Comparison of ENCODE assay signal across 26 cellular contexts in the genomic region with DNA sequence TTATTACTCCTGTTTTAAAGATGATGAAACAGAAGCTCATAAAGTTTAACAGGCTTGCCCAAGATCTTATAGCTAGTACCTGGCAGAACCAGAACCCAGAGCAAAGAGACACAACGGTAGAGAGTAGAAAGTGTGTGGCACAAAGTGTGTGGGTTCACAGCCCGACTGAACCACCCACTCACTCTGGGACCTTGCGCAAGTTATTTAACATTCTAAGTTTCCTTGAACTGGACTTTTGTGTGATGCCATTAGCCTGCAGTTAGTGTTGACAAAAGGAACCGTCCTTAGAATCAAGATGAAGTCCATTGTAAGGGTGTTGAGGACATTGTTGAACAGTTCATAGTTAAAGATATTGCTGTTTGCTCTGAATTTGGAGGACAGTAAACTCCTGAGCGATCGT. TPM values are rescaled to one million over a fixed set of nuclear protein-coding genes. Genes with fewer than 3 reads are reported as not detected.
DNase-seq lines count a peak whose midpoint lies in the region; ATAC-seq, FAIRE-seq and TF ChIP-seq lines count a peak whose summit lies in the region.
"Had no signal": no experiment of that assay in that cellular context is flagged by ENCODE, and none has a peak within 500 bp of the region (broad histone marks: within the 10 kb centered on the region; RNA-seq: fewer than 3 reads in every experiment).

No MANE protein-coding gene starts in this region.

- no peak overlapping the region for H3K4me3 ChIP-seq in HepG2 (replicated peaks in 1 of 3; ENCODE audit: insufficient read depth in 1 of 3, low read depth in 2 of 3, low read length in 3 of 3)
- no peak overlapping the region for H3K4me3 ChIP-seq in right lobe of liver
- H3K4me3 ChIP-seq: BLaER1, GM12878 had no signal

- no peak for ATAC-seq in HepG2
- ATAC-seq in right lobe of liver: no peak
- no peak for ATAC-seq in natural killer cell
- no peak for ATAC-seq in HG02610 (IDR thresholded peaks at IDR 0.05; ENCODE audit: unreplicated experiment)
- no peak for ATAC-seq in GM19452 (IDR thresholded peaks at IDR 0.05; ENCODE audit: unreplicated experiment)
- ATAC-seq: GM12878, HCT116 had no signal

- no peak overlapping the region for H2AFZ ChIP-seq in HepG2 (ENCODE audit: low read length)

- H3K27ac ChIP-seq in HepG2 (ENCODE audit: extremely low read length, insufficient read depth, low read length) (no peak overlapping the region), right lobe of liver (no peak overlapping the region), caudate nucleus (ENCODE audit: low read depth, low read length) (peak overlapping the region; percentile 44)
- H3K27ac ChIP-seq: 22Rv1, BLaER1, C4-2B had no signal

- H3K27me3 ChIP-seq in HepG2 (ENCODE audit: control insufficient read depth in 1 of 2, insufficient read depth in 2 of 2, low read length in 2 of 2): no peaks in the 10 kb centered on the region; a peak in 1 of 5 replicates
- H3K27me3 ChIP-seq in right lobe of liver: no peaks in the 10 kb centered on the region
- H3K27me3 ChIP-seq: BLaER1 had no signal

- H3K4me3 Mint-ChIP-seq in neural crest cell (peak overlapping the region; percentile 23), natural killer cell (no peak overlapping the region)
- H3K4me3 Mint-ChIP-seq: B cell; CD4-positive, alpha-beta T cell; CD8-positive, alpha-beta memory T cell; HFFc6 had no signal

- no peaks in the 10 kb centered on the region for H3K36me3 ChIP-seq in HepG2 (replicated peaks in 1 of 2; ENCODE audit: control insufficient read depth in 1 of 2, insufficient read depth in 2 of 2, low read length in 2 of 2)
- no peaks in the 10 kb centered on the region for H3K36me3 ChIP-seq in right lobe of liver
- H3K36me3 ChIP-seq: BLaER1 had no signal

- H3K4me1 ChIP-seq in HepG2 (ENCODE audit: insufficient read depth, low read length) (peaks cover 14% of the 10 kb centered on the region), right lobe of liver (no peaks in the 10 kb centered on the region)

- TF ChIP-seq EP300 in HepG2 (IDR thresholded peaks at IDR 0.05; ENCODE audit: low read depth in 2 of 2, low read length in 2 of 2): no peak
- TF ChIP-seq EP300 in HepG2 (CRISPR knock-in tag; IDR thresholded peaks at IDR 0.05; ENCODE audit: borderline replicate concordance): no peak

- no peak for TF ChIP-seq CTCF in HepG2 (CRISPR knock-in tag; IDR thresholded peaks at IDR 0.05)
- no peak for TF ChIP-seq CTCF in right lobe of liver (IDR thresholded peaks at IDR 0.05)
- TF ChIP-seq CTCF in neural crest cell (conservative IDR thresholded peaks at IDR 0.05): no peak
- TF ChIP-seq CTCF in natural killer cell (IDR thresholded peaks at IDR 0.05): no peak

- H3K4me1 Mint-ChIP-seq in neural crest cell: peaks cover 70% of the 10 kb centered on the region
- H3K4me1 Mint-ChIP-seq in natural killer cell: peaks cover 17 to 19% of the 10 kb centered on the region in 2 donors

- H3K4me2 ChIP-seq in HepG2 (ENCODE audit: low read depth, low read length): no peak overlapping the region; the same call in 1 of the 2 replicates
- H3K4me2 ChIP-seq: BLaER1 had no signal

- no peak for TF ChIP-seq POLR2A in HepG2 (IDR thresholded peaks at IDR 0.05; ENCODE audit: insufficient read depth in 1 of 2, low read depth in 2 of 2, low read length in 2 of 2)
- TF ChIP-seq POLR2A in right lobe of liver (IDR thresholded peaks at IDR 0.05): no peak

- H3K36me3 Mint-ChIP-seq in neural crest cell (ENCODE audit: low read depth) (peaks cover 9% of the 10 kb centered on the region), natural killer cell (no peaks in the 10 kb centered on the region)

- H3K27ac Mint-ChIP-seq in neural crest cell (ENCODE audit: unreplicated experiment): peak overlapping the region; percentile 36
- H3K27ac Mint-ChIP-seq in natural killer cell: no peak overlapping the region
- H3K27ac Mint-ChIP-seq: B cell; CD4-positive, alpha-beta T cell; HFFc6 had no signal

- H4K20me1 ChIP-seq in HepG2 (ENCODE audit: insufficient read depth, low read length): no peaks in the 10 kb centered on the region
- H4K20me1 ChIP-seq: BLaER1 had no signal

- TF ChIP-seq RAD21 in HepG2 (CRISPR knock-in tag; IDR thresholded peaks at IDR 0.05): no peak

- H3K79me2 ChIP-seq in HepG2 (ENCODE audit: insufficient read depth, low read length): no peaks in the 10 kb centered on the region

- no peak for DNase-seq in HepG2 (ENCODE audit: low spot score)
- DNase-seq in right lobe of liver: no peak
- DNase-seq in caudate nucleus (lab: John Stamatoyannopoulos, UW): no peak
- DNase-seq in neural crest cell (ENCODE audit: low read depth, low spot score): no peak
- DNase-seq in natural killer cell: no peak
- DNase-seq in kidney glomerular epithelial cell (lab: John Stamatoyannopoulos, UW): no peak
- DNase-seq: CD4-positive, alpha-beta T cell; CD8-positive, alpha-beta memory T cell; DMS 273 treated with DMSO at 0.1 percent for 48 hours; DMS79; EL; GDM1; GOT3; H7; HFFc6 had no signal

- BruUV-seq in HepG2 (replicated peaks; lab: Mats Ljungman, UMichigan): no TSS peak

- intact Hi-C loops in HepG2 (cut with micrococcal nuclease; ENCODE audit: unreplicated experiment): no loop called here
- intact Hi-C loops in right lobe of liver (cut with DNase I): no loop called here
- intact Hi-C loops in natural killer cell (cut with micrococcal nuclease): no loop called here

- in situ Hi-C loops in HepG2 (cut with HindIII; ENCODE audit: extremely low pct_ligation_motif_present, low pct_unique_long_range_greater_than_20kb): no loop called here

- WGBS in HepG2 (ENCODE audit: low lambda C conversion rate): 19% methylated on average over 6 of the region's 6 CpGs
- WGBS in right lobe of liver (ENCODE audit: insufficient coverage, low coverage, low lambda C conversion rate, missing lambda C conversion rate): 44% methylated on average over 4 of the region's 6 CpGs

- H3K9me3 ChIP-seq in HepG2 (ENCODE audit: low read length) (no peaks in the 10 kb centered on the region), right lobe of liver (no peaks in the 10 kb centered on the region)
- H3K9me3 ChIP-seq: BLaER1 had no signal

- H3K27me3 Mint-ChIP-seq in neural crest cell (ENCODE audit: low read depth): no peaks in the 10 kb centered on the region
- peaks cover 8 to 43% of the 10 kb centered on the region in 2 donors for H3K27me3 Mint-ChIP-seq in natural killer cell (ENCODE audit: low read depth in 2 of 2)
- H3K27me3 Mint-ChIP-seq: CD4-positive, alpha-beta T cell had no signal

- H3K9me3 Mint-ChIP-seq in neural crest cell (no peaks in the 10 kb centered on the region), natural killer cell (no peaks in the 10 kb centered on the region)
- H3K9me3 Mint-ChIP-seq: CD4-positive, alpha-beta T cell; CD8-positive, alpha-beta memory T cell; HFFc6 had no signal

- CTCF ChIA-PET in HepG2 (lab: Yijun Ruan, JAX; ENCODE audit: low intra/inter-chr PET ratio, low total read pairs): no interaction called here

- POLR2A ChIA-PET in HepG2 (lab: Yijun Ruan, JAX): no interaction called here

- no peak overlapping the region for H3K9ac ChIP-seq in HepG2 (ENCODE audit: insufficient read depth, low read depth, low read length)
- H3K9ac ChIP-seq: BLaER1 had no signal

- no peak for FAIRE-seq in HepG2 (lab: Jason Lieb, UNC)
- FAIRE-seq: A204.1, D721Med, GM12878, GM19239 had no signal

TF ChIP-seq in HepG2, 621 proteins besides CTCF, POLR2A, EP300 and RAD21:
- TF ChIP-seq SOX6 (IDR thresholded peaks at IDR 0.05) (no peak), SOX6 (CRISPR knock-in tag; IDR thresholded peaks at IDR 0.05) (0 out of 2 replicates have a peak, but pooled peaks have one; percentile 27), CEBPB (IDR thresholded peaks at IDR 0.05; ENCODE audit: borderline replicate concordance, low read depth, low read length) (peak; percentile 60), ZC3H13 (CRISPR knock-in tag; IDR thresholded peaks at IDR 0.05) (no peak), ZNF569 (CRISPR knock-in tag; IDR thresholded peaks at IDR 0.05; ENCODE audit: borderline replicate concordance) (no peak), STAG1 (CRISPR knock-in tag; IDR thresholded peaks at IDR 0.05) (no peak), CHD4 (IDR thresholded peaks at IDR 0.05; ENCODE audit: borderline replicate concordance, low read length) (no peak), ZFP41 (CRISPR knock-in tag; IDR thresholded peaks at IDR 0.05; ENCODE audit: borderline replicate concordance) (no peak), ISL2 (CRISPR knock-in tag; IDR thresholded peaks at IDR 0.05) (no peak)

RNA-seq across cellular contexts. Expression of gene RIC8B, which starts 29.9 kb away (rescaled TPM):
- total RNA-seq in HepG2 (2016; rRNA removed; fragmentation: Illumina TruSeq; extraction: Trizol) (7.5 and 9.9 TPM in 2 replicates), right lobe of liver (10 to 100 TPM in 1 of 6 experiments, 1 to 10 TPM in 5; 5.9 to 10.6 (median 6.5) TPM), neural crest cell (33.2 and 33.8 TPM in 2 replicates), natural killer cell (10 to 100 TPM; 12.1 to 21.3 (median 15.5) TPM)
- total RNA-seq in HepG2 (2016; cell fraction: cytosol; rRNA removed; fragmentation: Illumina TruSeq; extraction: Trizol; ENCODE audit: low read depth): 3.7 and 5.0 TPM in 2 replicates
- 7.7 and 8.8 TPM in 2 replicates for total RNA-seq in HepG2 (2016; cell fraction: insoluble cytoplasmic fraction; rRNA removed; fragmentation: Illumina TruSeq; extraction: Trizol)
- total RNA-seq in HepG2 (2016; cell fraction: membrane; rRNA removed; fragmentation: Illumina TruSeq; extraction: Trizol): 5.1 and 5.2 TPM in 2 replicates
- total RNA-seq in HepG2 (2016; cell fraction: nucleus; rRNA removed; fragmentation: Illumina TruSeq; extraction: Trizol): 17.1 and 17.8 TPM in 2 replicates
- polyA plus RNA-seq in HepG2 (2011; rRNA removed): 4.9 and 5.1 TPM in 2 replicates
- 1.9 and 3.1 TPM in 2 replicates for polyA plus RNA-seq in HepG2 (2011; cell fraction: cytosol; rRNA removed)
- polyA plus RNA-seq in HepG2 (2011; cell fraction: nucleus; rRNA removed): 6.8 and 8.2 TPM in 2 replicates
- 4.2 and 5.6 TPM in 2 replicates for polyA plus RNA-seq in HepG2 (2012)
- polyA plus RNA-seq in HepG2 (2016; cell fraction: cytosol; fragmentation: Illumina TruSeq; extraction: Trizol; ENCODE audit: low read depth): 0.61 and 0.63 TPM in 2 replicates
- 5.5 and 5.8 TPM in 2 replicates for polyA plus RNA-seq in HepG2 (2016; cell fraction: insoluble cytoplasmic fraction; fragmentation: Illumina TruSeq; extraction: Trizol; ENCODE audit: low read depth)
- 1.6 and 2.2 TPM in 2 replicates for polyA plus RNA-seq in HepG2 (2016; cell fraction: membrane; fragmentation: Illumina TruSeq; extraction: Trizol; ENCODE audit: low read depth)
- 14.4 and 15.4 TPM in 2 replicates for polyA plus RNA-seq in HepG2 (2016; cell fraction: nucleus; fragmentation: Illumina TruSeq; extraction: Trizol; ENCODE audit: insufficient read depth, low read depth)
- polyA minus RNA-seq in HepG2 (2011; rRNA and poly(A)+ RNA removed; ENCODE audit: low replicate concordance): 8.8 and 19.5 TPM in 2 replicates
- 4.7 and 5.4 TPM in 2 replicates for polyA minus RNA-seq in HepG2 (2011; cell fraction: cytosol; rRNA and poly(A)+ RNA removed)
- 25.2 and 36.4 TPM in 2 replicates for polyA minus RNA-seq in HepG2 (2011; cell fraction: nucleus; rRNA and poly(A)+ RNA removed)
